Comparison of ENCODE assay signal across 9 cellular contexts in the genomic region with DNA sequence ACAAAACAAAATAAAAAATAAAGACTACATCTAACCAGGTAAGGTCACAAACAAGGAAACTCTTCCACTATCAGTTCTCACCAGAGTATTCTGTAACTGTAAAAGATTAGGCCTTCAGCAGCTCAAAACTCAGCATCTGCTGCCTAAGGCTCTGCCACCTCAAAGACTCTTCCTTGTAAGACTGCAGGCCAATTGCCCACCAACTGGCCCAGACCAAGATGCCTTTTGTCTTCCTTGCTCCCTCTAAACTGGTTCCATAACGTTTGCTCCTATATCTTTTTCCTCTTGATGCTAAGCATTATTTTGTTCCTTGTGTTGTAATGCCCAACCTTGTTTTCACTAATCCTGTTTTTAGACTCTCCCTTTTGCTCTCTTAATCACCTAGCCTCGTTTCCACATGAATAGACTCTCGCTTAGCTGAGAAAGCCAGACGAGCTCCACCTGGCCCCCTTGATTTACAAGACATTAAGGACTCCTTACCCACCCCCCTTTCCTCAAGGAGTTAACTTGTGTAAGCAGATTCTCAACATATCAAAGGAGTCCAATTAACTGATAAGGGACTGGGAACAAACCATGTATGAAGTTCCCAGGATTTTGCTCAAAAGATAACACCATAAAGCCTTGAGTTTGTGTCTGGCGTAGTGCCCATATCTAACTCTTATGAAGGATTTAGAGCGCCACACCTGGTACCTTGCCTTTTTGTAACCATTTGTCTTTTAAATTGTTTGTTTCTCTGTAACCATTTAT. TPM values are rescaled to one million over a fixed set of nuclear protein-coding genes. Genes with fewer than 3 reads are reported as not detected.
DNase-seq lines count a peak whose midpoint lies in the region; ATAC-seq and FAIRE-seq lines count a peak whose summit lies in the region.
"Had no signal": no experiment of that assay in that cellular context is flagged by ENCODE, and none has a peak within 500 bp of the region (broad histone marks: within the 10 kb centered on the region; RNA-seq: fewer than 3 reads in every experiment).

No MANE protein-coding gene starts in this region.

- intact Hi-C loops in activated CD4-positive, alpha-beta T cell treated with anti-CD3 and anti-CD28 coated beads for 36 hours (cut with DNase I, micrococcal nuclease), result loop anchor here (5.0 to 10.0 kb wide), 2 partner anchors 35 to 267 kb away; partner anchors contain the start of gene ZNF329 (in 1 of the 2)
- intact Hi-C loops in activated CD4-positive, alpha-beta memory T cell treated with anti-CD3 and anti-CD28 coated beads for 36 hours (cut with micrococcal nuclease), result loop anchor here (10.0 kb wide), 1 partner anchor 267 kb away; the partner anchor contains the start of gene ZNF329

- H3K27ac ChIP-seq in small intestine (ENCODE audit: low read depth in 1 of 2, low read length in 1 of 2), result peak overlapping the region in 1 of 2 donors; percentile 32

- no peaks in the 10 kb centered on the region for H3K9me3 ChIP-seq in small intestine (ENCODE audit: control insufficient read depth, low read depth)

- no peaks in the 10 kb centered on the region for H3K4me1 ChIP-seq in small intestine (ENCODE audit: control insufficient read depth in 2 of 2, insufficient read depth in 1 of 2, low read depth in 1 of 2, low read length in 1 of 2)

- no peaks in the 10 kb centered on the region for H3K27me3 ChIP-seq in small intestine (ENCODE audit: control insufficient read depth in 2 of 2, insufficient read depth in 2 of 2, low read length in 2 of 2)

- peak overlapping the region; percentile 92 for H3K27ac Mint-ChIP-seq in activated CD4-positive, alpha-beta T cell treated with anti-CD3 and anti-CD28 coated beads for 36 hours
- H3K27ac Mint-ChIP-seq in activated CD4-positive, alpha-beta memory T cell treated with anti-CD3 and anti-CD28 coated beads for 36 hours, result no peak overlapping the region

- H3K4me3 Mint-ChIP-seq in activated CD4-positive, alpha-beta T cell treated with anti-CD3 and anti-CD28 coated beads for 36 hours, result peak overlapping the region; percentile 96
- H3K4me3 Mint-ChIP-seq in activated CD4-positive, alpha-beta memory T cell treated with anti-CD3 and anti-CD28 coated beads for 36 hours, result peak overlapping the region; percentile 86

- DNase-seq in activated CD4-positive, alpha-beta T cell treated with anti-CD3 and anti-CD28 coated beads for 36 hours, result no peak
- DNase-seq in activated CD4-positive, alpha-beta T cell treated with anti-CD3 and anti-CD28 coated beads for 48 hours, result no peak
- no peak for DNase-seq in activated CD4-positive, alpha-beta memory T cell treated with anti-CD3 and anti-CD28 coated beads for 36 hours
- DNase-seq in iPS DF 19.7 (ENCODE audit: low read depth, low spot score) (peak; percentile 72), small intestine (peak; percentile 78), AG20443 (ENCODE audit: low spot score) (no peak)
- no peak for DNase-seq in activated CD8-positive, alpha-beta memory T cell treated with anti-CD3 and anti-CD28 coated beads, Interleukin-2, amount 50 U/mL, for 48 hours

- WGBS in small intestine, 3 donors, result 13 to 30% (median 21%) methylated on average over 6 of the region's 6 CpGs

- H3K36me3 ChIP-seq in small intestine (ENCODE audit: control insufficient read depth in 2 of 2, insufficient read depth in 2 of 2, low read length in 2 of 2), result peaks cover 0 to 9% of the 10 kb centered on the region in 2 donors

- CTCF ChIA-PET in activated CD4-positive, alpha-beta T cell treated with anti-CD3 and anti-CD28 coated beads for 36 hours (lab: Charles Lee), result no interaction called here
- CTCF ChIA-PET in activated CD4-positive, alpha-beta memory T cell treated with anti-CD3 and anti-CD28 coated beads for 36 hours (lab: Charles Lee), result interaction anchor here (0.6 to 1.3 kb wide), 2 partner anchors 263 to 1539 kb away, joined by 3 read pairs; partner anchors contain the start of gene ZNF329

- POLR2A ChIA-PET in activated CD4-positive, alpha-beta T cell treated with anti-CD3 and anti-CD28 coated beads for 36 hours (lab: Charles Lee), result interaction anchor here (0.6 kb wide), 2 partner anchors 13 to 296 kb away, joined by 3 to 4 read pairs; partner anchors contain the start of gene ZNF274
- POLR2A ChIA-PET in activated CD4-positive, alpha-beta memory T cell treated with anti-CD3 and anti-CD28 coated beads for 36 hours (lab: Charles Lee), result no interaction called here

- peaks cover 23% of the 10 kb centered on the region for H3K4me1 Mint-ChIP-seq in activated CD4-positive, alpha-beta T cell treated with anti-CD3 and anti-CD28 coated beads for 36 hours
- H3K4me1 Mint-ChIP-seq in activated CD4-positive, alpha-beta memory T cell treated with anti-CD3 and anti-CD28 coated beads for 36 hours (ENCODE audit: low read depth), result peaks cover 19% of the 10 kb centered on the region

- peaks cover 22% of the 10 kb centered on the region for H3K9me3 Mint-ChIP-seq in activated CD4-positive, alpha-beta T cell treated with anti-CD3 and anti-CD28 coated beads for 36 hours (ENCODE audit: low read depth)
- H3K9me3 Mint-ChIP-seq in activated CD4-positive, alpha-beta memory T cell treated with anti-CD3 and anti-CD28 coated beads for 36 hours, result peaks cover 52% of the 10 kb centered on the region

- ATAC-seq in activated CD4-positive, alpha-beta T cell treated with anti-CD3 and anti-CD28 coated beads for 36 hours, result no peak
- ATAC-seq in GM19328 (IDR thresholded peaks at IDR 0.05; ENCODE audit: unreplicated experiment), result no peak

- peak overlapping the region in 1 of 2 donors; percentile 89 for H3K4me3 ChIP-seq in small intestine (ENCODE audit: low read depth in 1 of 2, low read length in 2 of 2)

- no peaks in the 10 kb centered on the region for H3K27me3 Mint-ChIP-seq in activated CD4-positive, alpha-beta T cell treated with anti-CD3 and anti-CD28 coated beads for 36 hours
- H3K27me3 Mint-ChIP-seq in activated CD4-positive, alpha-beta memory T cell treated with anti-CD3 and anti-CD28 coated beads for 36 hours, result no peaks in the 10 kb centered on the region

- no peak for FAIRE-seq in small intestine (lab: Jason Lieb, UNC)
- FAIRE-seq: H54 had no signal

- H3K36me3 Mint-ChIP-seq in activated CD4-positive, alpha-beta T cell treated with anti-CD3 and anti-CD28 coated beads for 36 hours (ENCODE audit: low read depth), result peaks cover 75% of the 10 kb centered on the region
- H3K36me3 Mint-ChIP-seq in activated CD4-positive, alpha-beta memory T cell treated with anti-CD3 and anti-CD28 coated beads for 36 hours, result peaks cover 68% of the 10 kb centered on the region

RNA-seq across cellular contexts. Expression of gene ZNF814, which starts 1.5 kb away (rescaled TPM):
- total RNA-seq in activated CD4-positive, alpha-beta T cell treated with anti-CD3 and anti-CD28 coated beads for 36 hours, result 10 to 100 TPM; 24.1 to 24.5 TPM
- total RNA-seq in activated CD4-positive, alpha-beta memory T cell treated with anti-CD3 and anti-CD28 coated beads for 36 hours, result 10 to 100 TPM; 10.4 to 12.4 TPM
- 10 to 100 TPM; 11.6 to 22.0 (median 12.3) TPM for polyA plus RNA-seq in small intestine

RNA-seq across cellular contexts. Expression of gene ZNF417, which starts 29.0 kb away (rescaled TPM):
- 10 to 100 TPM; 12.7 to 14.1 TPM for total RNA-seq in activated CD4-positive, alpha-beta T cell treated with anti-CD3 and anti-CD28 coated beads for 36 hours
- total RNA-seq in activated CD4-positive, alpha-beta memory T cell treated with anti-CD3 and anti-CD28 coated beads for 36 hours, result 10 to 100 TPM; 10.6 to 11.1 TPM
- polyA plus RNA-seq in small intestine, result 1 to 10 TPM; 1.6 to 3.8 (median 2.9) TPM

RNA-seq across cellular contexts. Expression of gene ZNF587, which starts 37.7 kb away (rescaled TPM):
- total RNA-seq in activated CD4-positive, alpha-beta T cell treated with anti-CD3 and anti-CD28 coated beads for 36 hours, result 10 to 100 TPM; 20.1 to 22.9 TPM
- total RNA-seq in activated CD4-positive, alpha-beta memory T cell treated with anti-CD3 and anti-CD28 coated beads for 36 hours, result 10 to 100 TPM; 20.9 to 23.9 TPM
- polyA plus RNA-seq in small intestine, result 10 to 100 TPM in 1 of 3 donors, 1 to 10 TPM in 2; 5.1 to 18.0 (median 6.5) TPM

RNA-seq across cellular contexts. Expression of gene ZNF418, which starts 47.8 kb away (rescaled TPM):
- total RNA-seq in activated CD4-positive, alpha-beta T cell treated with anti-CD3 and anti-CD28 coated beads for 36 hours, result 1 to 10 TPM; 4.6 to 4.8 TPM
- 1 to 10 TPM; 2.3 TPM for total RNA-seq in activated CD4-positive, alpha-beta memory T cell treated with anti-CD3 and anti-CD28 coated beads for 36 hours
- 1 to 10 TPM; 2.5 to 7.0 (median 3.0) TPM for polyA plus RNA-seq in small intestine

RNA-seq across cellular contexts. Expression of gene ZNF587B, which starts 57.3 kb away (rescaled TPM):
- total RNA-seq in activated CD4-positive, alpha-beta T cell treated with anti-CD3 and anti-CD28 coated beads for 36 hours, result 10 to 100 TPM; 16.8 to 18.2 TPM
- total RNA-seq in activated CD4-positive, alpha-beta memory T cell treated with anti-CD3 and anti-CD28 coated beads for 36 hours, result 10 to 100 TPM; 14.2 to 15.2 TPM
- polyA plus RNA-seq in small intestine, result 1 to 10 TPM; 2.7 to 9.7 (median 3.2) TPM

Comparison
In these comparisons a context has a peak if more than half of its experiments do, and no peak if none do; other contexts are left out.
1. DNase-seq: peak in iPS DF 19.7 (single experiment) and small intestine (single experiment); none in activated CD4-positive, alpha-beta T cell treated with anti-CD3 and anti-CD28 coated beads for 36 hours (single experiment), activated CD4-positive, alpha-beta T cell treated with anti-CD3 and anti-CD28 coated beads for 48 hours (single experiment), activated CD4-positive, alpha-beta memory T cell treated with anti-CD3 and anti-CD28 coated beads for 36 hours (single experiment), AG20443 (single experiment) and activated CD8-positive, alpha-beta memory T cell treated with anti-CD3 and anti-CD28 coated beads, Interleukin-2, amount 50 U/mL, for 48 hours (single experiment).